Comparison of ENCODE assay signal across 9 cellular contexts in the genomic region with DNA sequence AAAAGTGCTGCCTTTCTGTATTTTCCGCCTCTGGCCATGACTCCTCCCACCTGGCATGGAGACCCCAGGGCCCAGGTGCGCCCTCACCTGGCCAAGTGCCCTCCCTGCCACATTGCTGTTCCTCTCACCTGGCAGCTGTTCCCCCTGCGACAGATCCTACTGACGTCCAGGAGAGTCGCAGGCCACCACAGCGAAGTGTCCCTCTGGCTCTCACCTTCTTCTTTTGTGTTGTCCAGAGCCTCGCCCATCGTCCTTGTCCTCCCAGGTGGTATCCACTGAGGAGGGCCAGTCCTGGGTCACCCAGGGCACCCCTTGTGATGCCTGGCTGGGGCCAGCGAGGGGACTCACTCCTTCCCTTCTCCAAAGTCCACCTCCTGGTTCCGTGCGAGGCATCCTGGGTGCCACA.
DNase-seq lines count a peak whose midpoint lies in the region; ATAC-seq, FAIRE-seq and TF ChIP-seq lines count a peak whose summit lies in the region.
"Had no signal": no experiment of that assay in that cellular context is flagged by ENCODE, and none has a peak within 500 bp of the region (broad histone marks: within the 10 kb centered on the region; RNA-seq: fewer than 3 reads in every experiment).

No MANE protein-coding gene starts in this region.

- TF ChIP-seq CTCF in D721Med (IDR thresholded peaks at IDR 0.05; ENCODE audit: insufficient read depth, missing control alignments) (peak; percentile 34), epithelial cell of esophagus (IDR thresholded peaks at IDR 0.05; ENCODE audit: insufficient read depth, low read depth, low read length, missing control alignments) (peak; percentile 45)

- H3K4me3 ChIP-seq in epithelial cell of esophagus (ENCODE audit: low read length), result no peak overlapping the region
- H3K4me3 ChIP-seq: gastrocnemius medialis had no signal

- no peak for TF ChIP-seq EP300 in Ishikawa (IDR thresholded peaks at IDR 0.05; ENCODE audit: borderline replicate concordance)

- ATAC-seq in GM21717 (IDR thresholded peaks at IDR 0.05; ENCODE audit: unreplicated experiment), result no peak
- ATAC-seq in HG02642 (IDR thresholded peaks at IDR 0.05; ENCODE audit: poor library complexity, unreplicated experiment), result no peak
- no peak for ATAC-seq in GM21723 (IDR thresholded peaks at IDR 0.05; ENCODE audit: unreplicated experiment)
- ATAC-seq: gastrocnemius medialis had no signal

- DNase-seq in D721Med (ENCODE audit: insufficient read length, low spot score), result peak; percentile 85
- peak; percentile 30 for DNase-seq in UCSD-AML1 (lab: John Stamatoyannopoulos, UW; ENCODE audit: unreplicated experiment)
- peak; percentile 6 for DNase-seq in epithelial cell of esophagus (ENCODE audit: low read depth)
- DNase-seq in stimulated activated CD4-positive, alpha-beta T cell treated with anti-CD3 and anti-CD28 coated beads, Interleukin-12 subunit alpha, Interleukin-12 subunit beta, amount 100 ng/mL, for 4 hours, result peak; percentile 43

- TF ChIP-seq RAD21 in Ishikawa (IDR thresholded peaks at IDR 0.05; ENCODE audit: low read depth), result peak; percentile 59

- FAIRE-seq in D721Med (lab: Jason Lieb, UNC), result no peak

TF ChIP-seq in Ishikawa, 13 proteins besides CTCF, POLR2A, EP300 and RAD21:
- no peak for TF ChIP-seq YY1 (IDR thresholded peaks at IDR 0.05; ENCODE audit: low read depth)
- no peak; the same call in 1 of the 2 replicates for TF ChIP-seq MAX (IDR thresholded peaks at IDR 0.05)
- 0 out of 2 replicates have a peak, but pooled peaks have one; percentile 34 for TF ChIP-seq NFIC (IDR thresholded peaks at IDR 0.05)
- no peak for TF ChIP-seq FOXM1 (IDR thresholded peaks at IDR 0.05; ENCODE audit: borderline replicate concordance, low read depth)
- no peak for TF ChIP-seq EGR1 (IDR thresholded peaks at IDR 0.05)

Comparison
In these comparisons a context has a peak if more than half of its experiments do, and no peak if none do; other contexts are left out.
1. DNase-seq: peak in every context shown above with its lines; median percentile 85 in D721Med; 43 in stimulated activated CD4-positive, alpha-beta T cell treated with anti-CD3 and anti-CD28 coated beads, Interleukin-12 subunit alpha, Interleukin-12 subunit beta, amount 100 ng/mL, for 4 hours; 30 in UCSD-AML1; 6 in epithelial cell of esophagus.